In the genomic region with DNA sequence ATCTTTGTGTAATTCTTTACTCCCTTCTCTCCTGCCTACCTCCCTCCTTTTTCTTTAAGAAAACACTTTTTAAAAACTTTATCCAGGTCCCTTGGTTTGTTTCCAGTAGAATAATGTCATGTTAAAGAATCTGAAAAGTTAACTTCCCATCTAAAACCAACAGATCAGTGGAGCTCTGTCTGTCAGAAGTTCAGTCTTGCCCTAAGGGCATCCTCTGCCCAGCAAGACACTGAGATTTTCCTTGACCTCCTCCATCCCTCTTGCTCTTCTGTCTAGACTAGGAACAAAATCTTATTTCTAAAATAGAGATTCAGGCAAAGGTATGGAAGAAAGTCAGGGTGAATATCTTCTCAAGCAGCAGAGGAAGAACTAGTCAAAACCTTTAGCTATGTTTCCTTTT, we compare ENCODE assay signal across 27 cellular contexts. TPM values are rescaled to one million over a fixed set of nuclear protein-coding genes. Genes with fewer than 3 reads are reported as not detected.
"Had no signal": no experiment of that assay in that cellular context is flagged by ENCODE, and none has a peak within 500 bp of the region (broad histone marks: within the 10 kb centered on the region; RNA-seq: fewer than 3 reads in every experiment).

No MANE protein-coding gene starts in this region.

- H3K27ac Mint-ChIP-seq: dendritic cell treated with granulocyte-macrophage colony-stimulating factor and Interleukin-4, amounts not matched to agents 40 ng/mL and 50 ng/mL, for 4 days; endodermal cell; natural killer cell treated with Interleukin-12 subunit alpha and Interleukin-12 subunit beta and Interleukin-15 and Interleukin-18, amount 100 ng/mL, for 72 hours; stimulated activated naive B cell treated with anti-CD40 and anti-IgM and Interleukin-4, amounts not matched to agents 10 μg/mL and 1 μg/mL and 100 μg/mL, for 72 hours; stimulated activated naive CD8-positive, alpha-beta T cell treated with anti-CD3 and anti-CD28 coated beads, Interleukin-15, Interleukin-2, amounts not matched to agents 100 ng/mL and 50 ng/mL, for 24 hours had no signal

- H3K4me3 Mint-ChIP-seq: dendritic cell treated with granulocyte-macrophage colony-stimulating factor and Interleukin-4, amounts not matched to agents 40 ng/mL and 50 ng/mL, for 4 days; endodermal cell; natural killer cell treated with Interleukin-12 subunit alpha and Interleukin-12 subunit beta and Interleukin-15 and Interleukin-18, amount 100 ng/mL, for 72 hours; stimulated activated naive B cell treated with anti-CD40 and anti-IgM and Interleukin-4, amounts not matched to agents 10 μg/mL and 1 μg/mL and 100 μg/mL, for 72 hours; stimulated activated naive CD8-positive, alpha-beta T cell treated with anti-CD3 and anti-CD28 coated beads, Interleukin-15, Interleukin-2, amounts not matched to agents 100 ng/mL and 50 ng/mL, for 24 hours had no signal

- H3K4me1 Mint-ChIP-seq: endodermal cell had no signal

- H3K36me3 Mint-ChIP-seq: natural killer cell treated with Interleukin-12 subunit alpha and Interleukin-12 subunit beta and Interleukin-15 and Interleukin-18, amount 100 ng/mL, for 72 hours; stimulated activated naive B cell treated with anti-CD40 and anti-IgM and Interleukin-4, amounts not matched to agents 10 μg/mL and 1 μg/mL and 100 μg/mL, for 72 hours had no signal

- ATAC-seq: foreskin keratinocyte; heart right ventricle; left cardiac atrium; left lung; natural killer cell treated with Interleukin-12 subunit alpha and Interleukin-12 subunit beta and Interleukin-15 and Interleukin-18, amount 100 ng/mL, for 72 hours; psoas muscle; right cardiac atrium; stimulated activated naive B cell treated with anti-CD40 and anti-IgM and Interleukin-4, amounts not matched to agents 10 μg/mL and 1 μg/mL and 100 μg/mL, for 72 hours; upper lobe of right lung had no signal

- DNase-seq: colonic mucosa; effector CD8-positive, alpha-beta T cell; endodermal cell; foreskin keratinocyte; glutamatergic neuron; heart right ventricle; hippocampal formation; left cardiac atrium; left lung; mesenchymal stem cell; nucleus accumbens; ovary; posterior cingulate gyrus; psoas muscle; right cardiac atrium; spleen; stimulated activated CD4-positive, alpha-beta T cell treated with anti-CD3 and anti-CD28 coated beads, Interleukin-2, amount 100 ng/mL, for 48 hours; stimulated activated naive B cell treated with anti-CD40 and anti-IgM and Interleukin-4, amounts not matched to agents 10 μg/mL and 1 μg/mL and 100 μg/mL, for 72 hours; upper lobe of right lung; uterus had no signal

- H3K9me3 Mint-ChIP-seq: dendritic cell treated with granulocyte-macrophage colony-stimulating factor and Interleukin-4, amounts not matched to agents 40 ng/mL and 50 ng/mL, for 4 days; endodermal cell; natural killer cell treated with Interleukin-12 subunit alpha and Interleukin-12 subunit beta and Interleukin-15 and Interleukin-18, amount 100 ng/mL, for 72 hours; stimulated activated naive B cell treated with anti-CD40 and anti-IgM and Interleukin-4, amounts not matched to agents 10 μg/mL and 1 μg/mL and 100 μg/mL, for 72 hours; stimulated activated naive CD8-positive, alpha-beta T cell treated with anti-CD3 and anti-CD28 coated beads, Interleukin-15, Interleukin-2, amounts not matched to agents 100 ng/mL and 50 ng/mL, for 24 hours had no signal

RNA-seq across cellular contexts. Expression of a gene that starts 33.3 kb away (rescaled TPM):
- total RNA-seq: chondrocyte; endodermal cell; epithelial cell of proximal tubule; foreskin keratinocyte; lung microvascular endothelial cell; natural killer cell treated with Interleukin-12 subunit alpha and Interleukin-12 subunit beta and Interleukin-15 and Interleukin-18, amount 100 ng/mL, for 72 hours; psoas muscle; renal cortical epithelial cell had no signal

RNA-seq across cellular contexts. Expression of a gene that starts 44.7 kb away (rescaled TPM):
- total RNA-seq: natural killer cell treated with Interleukin-12 subunit alpha and Interleukin-12 subunit beta and Interleukin-15 and Interleukin-18, amount 100 ng/mL, for 72 hours had no signal
